ENCODE assay signal across 12 cellular contexts in the genomic region with DNA sequence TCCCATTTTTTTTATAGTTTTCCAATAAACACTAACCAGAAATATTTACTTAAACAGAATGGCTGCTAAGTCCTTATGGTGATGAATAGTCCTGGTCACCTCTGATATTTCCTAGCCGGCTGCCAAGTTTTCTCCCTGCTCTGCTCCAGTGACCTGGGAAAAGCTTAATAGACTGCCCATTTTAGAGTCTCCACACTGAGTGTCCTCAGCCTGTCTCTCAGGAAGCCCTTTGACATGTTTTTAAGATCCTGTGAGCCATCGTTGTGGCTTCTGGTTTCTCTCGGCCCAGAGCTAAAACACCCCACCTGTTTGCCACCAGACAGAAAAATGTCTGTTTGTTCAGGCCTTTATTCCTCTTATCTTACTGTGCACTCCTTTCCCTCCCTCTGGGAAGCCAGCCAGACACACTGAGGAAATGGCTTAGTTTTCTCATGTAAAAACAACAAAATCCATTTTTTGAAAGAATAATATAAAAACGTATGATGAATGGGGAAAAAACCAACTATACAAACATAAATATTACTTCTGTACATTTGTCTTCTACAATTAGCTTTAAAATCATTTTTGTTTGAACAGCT. TPM values are rescaled to one million over a fixed set of nuclear protein-coding genes. Genes with fewer than 3 reads are reported as not detected.
A peak's percentile ranks its signal among the peaks of the same experiment; 100 is the strongest.
DNase-seq lines count a peak whose midpoint lies in the region; ATAC-seq and TF ChIP-seq lines count a peak whose summit lies in the region.
"Had no signal": no experiment of that assay in that cellular context is flagged by ENCODE, and none has a peak within 500 bp of the region (broad histone marks: within the 10 kb centered on the region; RNA-seq: fewer than 3 reads in every experiment).

No MANE protein-coding gene starts in this region.

- no peak overlapping the region for H2AFZ ChIP-seq in neuronal stem cell (ENCODE audit: low read length)

- H4K8ac ChIP-seq in neuronal stem cell (ENCODE audit: low read depth, low read length) = no peak overlapping the region

- H3K4me1 Mint-ChIP-seq in CD4-positive, CD25-positive, alpha-beta regulatory T cell = no peaks in the 10 kb centered on the region
- H3K4me1 Mint-ChIP-seq in mesothelial cell of epicardium = peaks cover 17% of the 10 kb centered on the region
- H3K4me1 Mint-ChIP-seq: T-helper 17 cell had no signal

- peaks cover 38% of the 10 kb centered on the region for H3K36me3 Mint-ChIP-seq in CD4-positive, CD25-positive, alpha-beta regulatory T cell
- peaks cover 29% of the 10 kb centered on the region for H3K36me3 Mint-ChIP-seq in mesothelial cell of epicardium

- no peaks in the 10 kb centered on the region for H3K4me1 ChIP-seq in CD4-positive, CD25-positive, alpha-beta regulatory T cell (ENCODE audit: control insufficient read depth, insufficient read depth, low read length, poor library complexity, severe bottlenecking)
- H3K4me1 ChIP-seq in neuronal stem cell (ENCODE audit: control insufficient read depth in 2 of 2, insufficient read depth in 1 of 2, low read depth in 1 of 2, low read length in 2 of 2) = no peaks in the 10 kb centered on the region

- H3K9me3 ChIP-seq in CD4-positive, CD25-positive, alpha-beta regulatory T cell (ENCODE audit: control insufficient read depth in 2 of 2, low read length in 2 of 2) = no peaks in the 10 kb centered on the region
- no peaks in the 10 kb centered on the region for H3K9me3 ChIP-seq in neuronal stem cell (replicated peaks in 1 of 2; ENCODE audit: control insufficient read depth in 2 of 2, insufficient read depth in 1 of 2, low read depth in 1 of 2, low read length in 2 of 2)

- H3K4me3 Mint-ChIP-seq in CD4-positive, CD25-positive, alpha-beta regulatory T cell = no peak overlapping the region
- no peak overlapping the region for H3K4me3 Mint-ChIP-seq in mesothelial cell of epicardium
- H3K4me3 Mint-ChIP-seq: T-helper 17 cell had no signal

- H3K9ac ChIP-seq in neuronal stem cell (ENCODE audit: low read depth, low read length, poor library complexity) = no peak overlapping the region

- peaks cover 3% of the 10 kb centered on the region for H3K79me1 ChIP-seq in neuronal stem cell (ENCODE audit: low read depth, low read length)

- TF ChIP-seq CTCF in mesothelial cell of epicardium (IDR thresholded peaks at IDR 0.05; ENCODE audit: unreplicated experiment) = no peak

- H3K27me3 Mint-ChIP-seq in CD4-positive, CD25-positive, alpha-beta regulatory T cell = no peaks in the 10 kb centered on the region
- no peaks in the 10 kb centered on the region for H3K27me3 Mint-ChIP-seq in mesothelial cell of epicardium (ENCODE audit: low read depth)
- H3K27me3 Mint-ChIP-seq: T-helper 17 cell had no signal

- no peak overlapping the region for H3K18ac ChIP-seq in neuronal stem cell (ENCODE audit: low read length)

- no peak for ATAC-seq in CD4-positive, CD25-positive, alpha-beta regulatory T cell (ENCODE audit: low read depth in 2 of 2)
- ATAC-seq in GM18873 (IDR thresholded peaks at IDR 0.05; ENCODE audit: low FRiP score, unreplicated experiment) (no peak), HG03045 (IDR thresholded peaks at IDR 0.05; ENCODE audit: unreplicated experiment) (no peak)
- ATAC-seq: T-helper 17 cell had no signal

- H3K23ac ChIP-seq in neuronal stem cell (ENCODE audit: low read depth, low read length, poor library complexity) = no peak overlapping the region

- no peaks in the 10 kb centered on the region for H3K27me3 ChIP-seq in CD4-positive, CD25-positive, alpha-beta regulatory T cell (ENCODE audit: control insufficient read depth, insufficient read depth, low read length)
- no peaks in the 10 kb centered on the region for H3K27me3 ChIP-seq in neuronal stem cell (ENCODE audit: control insufficient read depth in 3 of 3, insufficient read depth in 3 of 3, low read depth in 1 of 3, low read length in 3 of 3)

- no peak overlapping the region for H2AK5ac ChIP-seq in neuronal stem cell (ENCODE audit: low read depth, low read length)

- no peak overlapping the region for H3K27ac ChIP-seq in CD4-positive, CD25-positive, alpha-beta regulatory T cell (ENCODE audit: insufficient read depth, low read length, poor library complexity, severe bottlenecking)
- no peak overlapping the region for H3K27ac ChIP-seq in neuronal stem cell (replicated peaks; ENCODE audit: low read length)
- H3K27ac ChIP-seq: HL-60 had no signal

- H3K4me3 ChIP-seq in CD4-positive, CD25-positive, alpha-beta regulatory T cell (ENCODE audit: low read depth, low read length) = no peak overlapping the region
- H3K4me3 ChIP-seq in neuronal stem cell (ENCODE audit: low read length in 2 of 2) = no peak overlapping the region

- DNase-seq in CD4-positive, CD25-positive, alpha-beta regulatory T cell = no peak
- peak; percentile 17 for DNase-seq in NCI-H2081 treated with DMSO at 0.1 percent for 48 hours (lab: John Stamatoyannopoulos, UW)
- DNase-seq in dermis blood vessel endothelial cell = peak; percentile 84
- DNase-seq in mesothelial cell of epicardium (ENCODE audit: low spot score in 2 of 2, unreplicated experiment in 2 of 2) = no peak
- DNase-seq in neuronal stem cell (ENCODE audit: low spot score) = no peak
- DNase-seq in AG20443 (ENCODE audit: low spot score) = no peak
- DNase-seq: NCI-H446; stimulated activated naive CD4-positive, alpha-beta T cell treated with Interleukin-2 at 50 U/mL for 16 hours; T-helper 17 cell had no signal

- peak overlapping the region in 2 of 3 donors; percentile 23 to 72 for H3K27ac Mint-ChIP-seq in CD4-positive, CD25-positive, alpha-beta regulatory T cell
- peak overlapping the region; percentile 92 for H3K27ac Mint-ChIP-seq in mesothelial cell of epicardium
- H3K27ac Mint-ChIP-seq: T-helper 17 cell had no signal

- no peak overlapping the region for H2BK120ac ChIP-seq in neuronal stem cell (ENCODE audit: low read depth, low read length)

- WGBS in neuronal stem cell (ENCODE audit: extremely low coverage in 2 of 2, insufficient read length in 2 of 2, insufficient replicate concordance in 1 of 2), 2 donors = no CpG with 5 or more reads among the region's 4 CpGs

- H3K4me2 ChIP-seq in neuronal stem cell (ENCODE audit: insufficient read depth, low read length, poor library complexity, severe bottlenecking) = no peak overlapping the region

- H3K9me3 Mint-ChIP-seq in CD4-positive, CD25-positive, alpha-beta regulatory T cell = no peaks in the 10 kb centered on the region
- H3K9me3 Mint-ChIP-seq in mesothelial cell of epicardium = no peaks in the 10 kb centered on the region

- H3K4ac ChIP-seq in neuronal stem cell (ENCODE audit: low read length) = no peak overlapping the region

- no peak overlapping the region for H2BK5ac ChIP-seq in neuronal stem cell (ENCODE audit: low read length)

- peaks cover 23% of the 10 kb centered on the region for H3K36me3 ChIP-seq in CD4-positive, CD25-positive, alpha-beta regulatory T cell (ENCODE audit: control insufficient read depth, insufficient read depth, low read length)
- H3K36me3 ChIP-seq in neuronal stem cell (replicated peaks in 1 of 2; ENCODE audit: control insufficient read depth in 2 of 2, insufficient read depth in 2 of 2, low read length in 2 of 2) = peaks cover 9 to 55% of the 10 kb centered on the region in 2 donors

- no peak overlapping the region for H3K14ac ChIP-seq in neuronal stem cell (ENCODE audit: low read length)

- no peak overlapping the region for H4K91ac ChIP-seq in neuronal stem cell (ENCODE audit: low read depth, low read length, poor library complexity)

- H2BK15ac ChIP-seq in neuronal stem cell (ENCODE audit: low read length) = no peak overlapping the region

- no peak overlapping the region for H2BK12ac ChIP-seq in neuronal stem cell (ENCODE audit: low read length)

RNA-seq across cellular contexts. Expression of a gene that starts 25.4 kb away (rescaled TPM):
- 1.7 TPM for total RNA-seq in CD4-positive, CD25-positive, alpha-beta regulatory T cell
- polyA plus RNA-seq in CD4-positive, CD25-positive, alpha-beta regulatory T cell = under 1 TPM; 0.02 to 0.64 (median 0.19) TPM
- total RNA-seq in dermis blood vessel endothelial cell (68.6 and 76.6 TPM in 2 replicates), mesothelial cell of epicardium (41.6 to 45.8 TPM (median 41.7 TPM) in 3 replicates)
- polyA plus RNA-seq in neuronal stem cell (2013, experiment 1 of 2) = 29.8 TPM
- polyA plus RNA-seq in neuronal stem cell (2013, experiment 2 of 2) = 30.2 TPM

RNA-seq across cellular contexts. Expression of a gene that starts 55.5 kb away (rescaled TPM):
- total RNA-seq in CD4-positive, CD25-positive, alpha-beta regulatory T cell = 27.6 TPM
- 10 to 100 TPM in 2 of 4 donors, 1 to 10 TPM in 2; 6.9 to 11.8 (median 10.1) TPM for polyA plus RNA-seq in CD4-positive, CD25-positive, alpha-beta regulatory T cell
- total RNA-seq in dermis blood vessel endothelial cell (8.0 and 8.7 TPM in 2 replicates), mesothelial cell of epicardium (55.2 to 63.8 TPM (median 57.0 TPM) in 3 replicates)
- 16.1 TPM for polyA plus RNA-seq in neuronal stem cell (2013, experiment 1 of 2)
- polyA plus RNA-seq in neuronal stem cell (2013, experiment 2 of 2) = 15.2 TPM

RNA-seq across cellular contexts. Expression of a gene that starts 55.6 kb away (rescaled TPM):
- total RNA-seq in CD4-positive, CD25-positive, alpha-beta regulatory T cell = 23.7 TPM
- polyA plus RNA-seq in CD4-positive, CD25-positive, alpha-beta regulatory T cell = 10 to 100 TPM; 21.2 to 26.1 (median 25.4) TPM
- total RNA-seq in dermis blood vessel endothelial cell = 20.6 and 25.5 TPM in 2 replicates
- 18.6 to 20.5 TPM (median 19.5 TPM) in 3 replicates for total RNA-seq in mesothelial cell of epicardium
- polyA plus RNA-seq in neuronal stem cell (2013, experiment 1 of 2) = 13.7 TPM
- 13.7 TPM for polyA plus RNA-seq in neuronal stem cell (2013, experiment 2 of 2)

Comparison
In these comparisons a context has a peak if more than half of its experiments do, and no peak if none do; other contexts are left out.
1. DNase-seq: peak in NCI-H2081 treated with DMSO at 0.1 percent for 48 hours (single experiment) and dermis blood vessel endothelial cell (single experiment); none in CD4-positive, CD25-positive, alpha-beta regulatory T cell (0 of 3), mesothelial cell of epicardium (0 of 2), neuronal stem cell (single experiment) and AG20443 (single experiment).
2. RNA of a gene that starts 25.4 kb away (total RNA-seq): 68.6 to 76.6 TPM in dermis blood vessel endothelial cell and 41.6 to 45.8 TPM in mesothelial cell of epicardium; 1.7 TPM in CD4-positive, CD25-positive, alpha-beta regulatory T cell (single experiment); every median in the first group is over 10 times any median in the second.